In genomic region chr13:110336108-110336507, GRCh38 we compare ENCODE assay signal across 1 cellular context.
TF ChIP-seq lines count a peak whose summit lies in the region.

No MANE protein-coding gene starts in this region.

TF ChIP-seq in WTC11, 78 proteins besides CTCF, POLR2A, EP300 and RAD21:
- TF ChIP-seq ZBTB21 (CRISPR knock-in tag; IDR thresholded peaks at IDR 0.05; ENCODE audit: borderline replicate concordance), result no peak
- TF ChIP-seq MLX (CRISPR knock-in tag; IDR thresholded peaks at IDR 0.05), result no peak
- TF ChIP-seq GRHL2 (CRISPR knock-in tag; IDR thresholded peaks at IDR 0.05; ENCODE audit: insufficient replicate concordance, severe bottlenecking), result no peak
- TF ChIP-seq TCF7 (CRISPR knock-in tag; IDR thresholded peaks at IDR 0.05; ENCODE audit: low read depth), result no peak
